8 cellular contexts compared by ENCODE assay signal in the genomic region with DNA sequence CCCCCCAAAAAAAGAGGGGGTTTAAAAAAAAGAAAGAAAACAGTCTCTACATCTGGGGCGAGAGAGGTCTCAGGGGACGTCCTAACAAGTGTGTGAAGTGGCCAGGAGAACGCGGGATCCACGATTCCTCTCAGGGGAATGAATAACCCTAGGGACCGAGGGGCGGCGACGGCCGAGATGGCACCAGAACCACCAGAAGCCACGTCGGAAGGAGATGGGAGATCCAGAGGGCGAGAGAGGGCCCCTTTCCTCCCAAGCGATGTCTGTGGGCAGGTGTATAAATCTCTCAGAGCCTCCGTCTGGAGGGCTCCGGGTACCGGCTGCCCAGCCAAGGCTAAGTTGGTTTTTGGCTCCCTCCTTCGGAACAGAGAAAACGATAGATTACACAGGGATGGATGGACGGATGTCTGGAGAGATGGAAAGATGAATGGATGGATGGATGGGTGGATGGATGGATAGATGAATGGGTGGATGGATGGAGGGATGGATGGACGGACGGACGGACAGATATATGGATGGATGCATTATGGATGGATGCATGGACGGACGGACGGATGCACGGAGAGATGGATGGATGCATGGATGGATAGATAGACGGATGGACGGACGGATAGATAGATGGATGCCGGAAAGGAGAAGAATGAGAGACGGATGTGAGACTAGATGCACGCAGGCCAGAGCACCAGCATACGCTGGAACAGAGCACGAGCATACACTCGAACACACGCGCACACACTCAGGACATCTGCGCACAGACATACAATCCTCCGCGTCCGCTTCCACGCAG. TPM values are rescaled to one million over a fixed set of nuclear protein-coding genes. Genes with fewer than 3 reads are reported as not detected.
DNase-seq lines count a peak whose midpoint lies in the region; ATAC-seq and TF ChIP-seq lines count a peak whose summit lies in the region.

No MANE protein-coding gene starts in this region.

- no peaks in the 10 kb centered on the region for H3K36me3 Mint-ChIP-seq in activated CD8-positive, alpha-beta T cell treated with anti-CD3 and anti-CD28 coated beads for 36 hours (ENCODE audit: low read depth)

- H3K27me3 ChIP-seq in neutrophil, result peaks cover 95% of the 10 kb centered on the region

- H3K4me1 ChIP-seq in HEK293 (ENCODE audit: control insufficient read depth, insufficient read depth, low read length), result peaks cover 22% of the 10 kb centered on the region
- H3K4me1 ChIP-seq in neutrophil (ENCODE audit: control insufficient read depth in 1 of 2, insufficient read depth in 1 of 2, low read depth in 1 of 2, low read length in 1 of 2), result peaks cover 33 to 37% of the 10 kb centered on the region in 2 experiments

- H3K27me3 Mint-ChIP-seq in activated CD8-positive, alpha-beta T cell treated with anti-CD3 and anti-CD28 coated beads for 36 hours, result peaks cover 55% of the 10 kb centered on the region

- H3K36me3 ChIP-seq in HEK293 (ENCODE audit: control insufficient read depth in 2 of 2, insufficient read depth in 1 of 2, low read length in 2 of 2) (peaks cover 0 to 9% of the 10 kb centered on the region in 2 experiments; a peak in 2 of 3 replicates), neutrophil (no peaks in the 10 kb centered on the region)

- H3K4me3 ChIP-seq in AG09309 (ENCODE audit: control insufficient read depth, low read depth, low read length) (peak overlapping the region; percentile 91), HEK293 (ENCODE audit: low read depth, low read length) (peak overlapping the region; percentile 85), fibroblast of mammary gland (ENCODE audit: control insufficient read depth, low read depth, low read length) (peak overlapping the region; percentile 89), neutrophil (ENCODE audit: low read depth in 1 of 2, low read length in 1 of 2) (peak overlapping the region; percentile 48 to 70)

- H3K9me3 Mint-ChIP-seq in activated CD8-positive, alpha-beta T cell treated with anti-CD3 and anti-CD28 coated beads for 36 hours, result no peaks in the 10 kb centered on the region

- H3K27ac ChIP-seq in HEK293 (ENCODE audit: extremely low read depth, low read depth, low read length) (peak overlapping the region; percentile 38; the same call in 1 of the 2 replicates), neutrophil (no peak overlapping the region)

- POLR2A ChIA-PET in HEK293 (lab: Yijun Ruan, JAX), result no interaction called here
- POLR2A ChIA-PET in activated CD8-positive, alpha-beta T cell treated with anti-CD3 and anti-CD28 coated beads for 36 hours (lab: Charles Lee), result no interaction called here

- H3K9me3 ChIP-seq in HEK293 (ENCODE audit: control insufficient read depth, insufficient read depth, low read depth, low read length) (no peaks in the 10 kb centered on the region), neutrophil (no peaks in the 10 kb centered on the region)

- no peak for ATAC-seq in activated CD8-positive, alpha-beta T cell treated with anti-CD3 and anti-CD28 coated beads for 36 hours
- ATAC-seq in HG02759 (IDR thresholded peaks at IDR 0.05; ENCODE audit: unreplicated experiment), result no peak
- ATAC-seq in GM18909 (IDR thresholded peaks at IDR 0.05; ENCODE audit: poor library complexity, unreplicated experiment), result no peak

- DNase-seq in AG09309 (ENCODE audit: low read depth), result no peak
- peak; percentile 23 for DNase-seq in activated CD8-positive, alpha-beta T cell treated with anti-CD3 and anti-CD28 coated beads for 36 hours
- DNase-seq in fibroblast of mammary gland (ENCODE audit: low read depth), result peak; percentile 31
- no peak for DNase-seq in midbrain (lab: John Stamatoyannopoulos, UW)

- intact Hi-C loops in activated CD8-positive, alpha-beta T cell treated with anti-CD3 and anti-CD28 coated beads for 36 hours (cut with micrococcal nuclease), result loop anchor here (5.0 to 10.0 kb wide), 3 partner anchors 186 to 1836 kb away; no protein-coding TSS in a partner anchor

- no peak overlapping the region for H3K27ac Mint-ChIP-seq in activated CD8-positive, alpha-beta T cell treated with anti-CD3 and anti-CD28 coated beads for 36 hours

- TF ChIP-seq CTCF in AG09309 (IDR thresholded peaks at IDR 0.05; ENCODE audit: control insufficient read depth, insufficient read depth, low read depth, low read length, missing control alignments) (peak; percentile 22), HEK293 (tag by site-specific recombination; IDR thresholded peaks at IDR 0.05) (peak; percentile 92; the same call in 1 of the 2 replicates), fibroblast of mammary gland (conservative IDR thresholded peaks at IDR 0.05; ENCODE audit: control insufficient read depth, insufficient read depth, low read depth, low read length) (no peak), neutrophil (IDR thresholded peaks at IDR 0.05) (no peak)
- TF ChIP-seq CTCF in activated CD8-positive, alpha-beta T cell treated with anti-CD3 and anti-CD28 coated beads for 36 hours (IDR thresholded peaks at IDR 0.05), result no peak

- peaks cover 21% of the 10 kb centered on the region for H3K4me1 Mint-ChIP-seq in activated CD8-positive, alpha-beta T cell treated with anti-CD3 and anti-CD28 coated beads for 36 hours (ENCODE audit: low read depth)

- H3K4me3 Mint-ChIP-seq in activated CD8-positive, alpha-beta T cell treated with anti-CD3 and anti-CD28 coated beads for 36 hours, result peak overlapping the region; percentile 83

- CTCF ChIA-PET in HEK293 (lab: Yijun Ruan, JAX), result interaction anchor here (0.6 to 1.2 kb wide), 2 partner anchors 140 to 171 kb away, joined by 3 to 4 read pairs; no protein-coding TSS in a partner anchor
- CTCF ChIA-PET in activated CD8-positive, alpha-beta T cell treated with anti-CD3 and anti-CD28 coated beads for 36 hours (lab: Charles Lee), result no interaction called here

TF ChIP-seq in HEK293, 187 proteins besides CTCF, POLR2A, EP300 and RAD21 (continues in another document):
- TF ChIP-seq SP3 (tag by site-specific recombination; IDR thresholded peaks at IDR 0.05) (no peak), OVOL3 (tag by site-specific recombination; IDR thresholded peaks at IDR 0.05) (no peak), ZNF596 (tag by site-specific recombination; IDR thresholded peaks at IDR 0.05) (0 out of 2 replicates have a peak, but pooled peaks have one; percentile 25), ZNF19 (tag by site-specific recombination; IDR thresholded peaks at IDR 0.05; ENCODE audit: low read depth) (no peak), KLF10 (tag by site-specific recombination; IDR thresholded peaks at IDR 0.05) (no peak), ZNF645 (tag by site-specific recombination; IDR thresholded peaks at IDR 0.05) (no peak), ZFP37 (tag by site-specific recombination; IDR thresholded peaks at IDR 0.05) (no peak), ZBTB44 (tag by site-specific recombination; IDR thresholded peaks at IDR 0.05) (no peak), GLI2 (tag by site-specific recombination; IDR thresholded peaks at IDR 0.05; ENCODE audit: borderline replicate concordance, low read depth) (no peak), ZNF366 (tag by site-specific recombination; conservative IDR thresholded peaks at IDR 0.05) (peak; percentile 100), ZXDB (tag by site-specific recombination; IDR thresholded peaks at IDR 0.05) (0 out of 2 replicates have a peak, but pooled peaks have one; percentile 27), ZBTB48 (tag by site-specific recombination; IDR thresholded peaks at IDR 0.05) (peak; percentile 23; the same call in 1 of the 2 replicates)
- TF ChIP-seq, protein P1, sequence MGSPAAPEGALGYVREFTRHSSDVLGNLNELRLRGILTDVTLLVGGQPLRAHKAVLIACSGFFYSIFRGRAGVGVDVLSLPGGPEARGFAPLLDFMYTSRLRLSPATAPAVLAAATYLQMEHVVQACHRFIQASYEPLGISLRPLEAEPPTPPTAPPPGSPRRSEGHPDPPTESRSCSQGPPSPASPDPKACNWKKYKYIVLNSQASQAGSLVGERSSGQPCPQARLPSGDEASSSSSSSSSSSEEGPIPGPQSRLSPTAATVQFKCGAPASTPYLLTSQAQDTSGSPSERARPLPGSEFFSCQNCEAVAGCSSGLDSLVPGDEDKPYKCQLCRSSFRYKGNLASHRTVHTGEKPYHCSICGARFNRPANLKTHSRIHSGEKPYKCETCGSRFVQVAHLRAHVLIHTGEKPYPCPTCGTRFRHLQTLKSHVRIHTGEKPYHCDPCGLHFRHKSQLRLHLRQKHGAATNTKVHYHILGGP (tag by site-specific recombination; IDR thresholded peaks at IDR 0.05), result no peak

RNA-seq across cellular contexts. Expression of gene EPHA4, which starts 1.6 kb away (rescaled TPM):
- total RNA-seq in activated CD8-positive, alpha-beta T cell treated with anti-CD3 and anti-CD28 coated beads for 36 hours, result 1 to 10 TPM; 1.8 to 2.3 TPM

Comparison
In these comparisons a context has a peak if more than half of its experiments do, and no peak if none do; other contexts are left out.
1. DNase-seq: peak in activated CD8-positive, alpha-beta T cell treated with anti-CD3 and anti-CD28 coated beads for 36 hours (single experiment) and fibroblast of mammary gland (single experiment); none in AG09309 (single experiment) and midbrain (single experiment).
2. CTCF ChIP-seq: peak in AG09309 (single experiment) and HEK293 (single experiment); none in activated CD8-positive, alpha-beta T cell treated with anti-CD3 and anti-CD28 coated beads for 36 hours (single experiment), fibroblast of mammary gland (single experiment) and neutrophil (single experiment).
3. Peak in every context shown above with its lines, with median percentiles within 50 percentile points of each other: H3K4me3 ChIP-seq.